8 cellular contexts compared by ENCODE assay signal in the genomic region with DNA sequence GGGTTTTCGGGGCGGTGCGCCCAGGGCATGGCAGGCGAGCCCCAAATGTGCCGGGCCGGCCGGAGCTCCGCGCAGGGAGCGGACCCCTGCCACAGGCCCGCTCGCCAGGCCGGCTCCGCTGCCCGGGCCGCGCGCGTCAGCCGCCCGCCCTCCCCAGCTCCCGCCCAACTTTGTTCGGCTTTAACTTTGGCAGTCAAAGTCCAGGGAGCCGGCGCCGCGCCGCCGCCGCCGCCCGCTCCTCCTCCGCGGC. TPM values are rescaled to one million over a fixed set of nuclear protein-coding genes. Genes with fewer than 3 reads are reported as not detected.
A peak's percentile ranks its signal among the peaks of the same experiment; 100 is the strongest.
DNase-seq lines count a peak whose midpoint lies in the region; ATAC-seq and TF ChIP-seq lines count a peak whose summit lies in the region.

No MANE protein-coding gene starts in this region.

- peaks cover 26% of the 10 kb centered on the region for H3K79me2 ChIP-seq in OCI-LY7 (ENCODE audit: insufficient read depth, low read depth, low read length)

- TF ChIP-seq CTCF in OCI-LY7 (conservative IDR thresholded peaks at IDR 0.05; ENCODE audit: low read length) (no peak), kidney epithelial cell (IDR thresholded peaks at IDR 0.05; ENCODE audit: insufficient read depth, low read length, poor library complexity, severe bottlenecking) (no peak)

- peak overlapping the region; percentile 82 for H2AFZ ChIP-seq in OCI-LY7 (ENCODE audit: low read length)

- ATAC-seq in HG02588 (IDR thresholded peaks at IDR 0.05; ENCODE audit: unreplicated experiment): peak; percentile 35
- ATAC-seq in stimulated activated naive CD8-positive, alpha-beta T cell treated with anti-CD3 and anti-CD28 coated beads, Interleukin-15, Interleukin-2, amounts not matched to agents 100 U/mL and 50 U/mL, for 24 hours: peak; percentile 34

- CTCF ChIA-PET in OCI-LY7 (lab: Charles Lee; ENCODE audit: unreplicated experiment): interaction anchor here (0.6 to 0.9 kb wide), 2 partner anchors 70 to 95 kb away, joined by 3 read pairs; no protein-coding TSS in a partner anchor

- H3K27ac ChIP-seq in OCI-LY7 (ENCODE audit: low read depth, low read length, poor library complexity, severe bottlenecking) (peak overlapping the region; percentile 76), caudate nucleus (ENCODE audit: low read depth, low read length) (peak overlapping the region; percentile 83)

- no peaks in the 10 kb centered on the region for H3K27me3 ChIP-seq in kidney epithelial cell (ENCODE audit: control insufficient read depth, insufficient read depth, low read length)

- H4K20me1 ChIP-seq in OCI-LY7 (ENCODE audit: insufficient read depth, low read length): no peaks in the 10 kb centered on the region

- intact Hi-C loops in OCI-LY7 (cut with micrococcal nuclease; ENCODE audit: unreplicated experiment): loop anchor here (1.0 to 5.0 kb wide), 4 partner anchors 41 to 684 kb away; a partner anchor contains a TSS

- POLR2A ChIA-PET in OCI-LY7 (lab: Charles Lee): interaction anchor here (0.6 to 2.1 kb wide), 9 partner anchors 8 to 771 kb away, joined by 3 to 8 read pairs (median 3); a partner anchor contains a TSS

- peak overlapping the region; percentile 89 for H3K4me3 ChIP-seq in OCI-LY7 (ENCODE audit: low read depth, low read length, poor library complexity, severe bottlenecking)
- H3K4me3 ChIP-seq in kidney epithelial cell (ENCODE audit: low read depth, low read length): peak overlapping the region; percentile 82

- H3K4me2 ChIP-seq in OCI-LY7 (ENCODE audit: low read length): peak overlapping the region; percentile 76

- no peaks in the 10 kb centered on the region for H3K9me2 ChIP-seq in OCI-LY7 (ENCODE audit: insufficient read depth, low read length)

- BruUV-seq in OCI-LY7 (replicated peaks; lab: Mats Ljungman, UMichigan): no TSS peak

- H3K9me3 ChIP-seq in OCI-LY7 (ENCODE audit: low read length): no peaks in the 10 kb centered on the region

- peak; percentile 41 for DNase-seq in NK-92 treated with Interleukin-12 subunit alpha and Interleukin-12 subunit beta, amount 100 ng/mL, for 24 hours (lab: John Stamatoyannopoulos, UW)
- no peak for DNase-seq in NK-92 (lab: John Stamatoyannopoulos, UW; ENCODE audit: unreplicated experiment)
- DNase-seq in OCI-LY7 (ENCODE audit: low spot score): no peak
- DNase-seq in caudate nucleus (lab: John Stamatoyannopoulos, UW): peak in 26 of 61 donors; percentile 20 to 78 (median 56)
- DNase-seq in kidney epithelial cell (ENCODE audit: low read depth): no peak
- DNase-seq in stimulated activated naive CD8-positive, alpha-beta T cell treated with anti-CD3 and anti-CD28 coated beads, Interleukin-15, Interleukin-2, amounts not matched to agents 100 U/mL and 50 U/mL, for 24 hours: no peak
- no peak for DNase-seq in NCI-H2107 (lab: John Stamatoyannopoulos, UW)

- peaks cover 20% of the 10 kb centered on the region for H3K4me1 ChIP-seq in OCI-LY7 (ENCODE audit: insufficient read depth, low read length, poor library complexity, severe bottlenecking)

- H3K36me3 ChIP-seq in OCI-LY7 (ENCODE audit: insufficient read depth, low read length) (peaks cover 33% of the 10 kb centered on the region), kidney epithelial cell (ENCODE audit: control insufficient read depth, insufficient read depth, low read length) (no peaks in the 10 kb centered on the region)

RNA-seq across cellular contexts. Expression of a gene that starts 0.5 kb away (rescaled TPM):
- 10.8 and 11.2 TPM in 2 replicates for total RNA-seq in OCI-LY7 (2014; rRNA removed; shearing (Covaris generic))
- total RNA-seq in OCI-LY7 (2022) (13.1 and 13.3 TPM in 2 replicates), kidney epithelial cell (6.9 and 8.1 TPM in 2 replicates)
